ENCODE assay signal across 2 cellular contexts in the genomic region with DNA sequence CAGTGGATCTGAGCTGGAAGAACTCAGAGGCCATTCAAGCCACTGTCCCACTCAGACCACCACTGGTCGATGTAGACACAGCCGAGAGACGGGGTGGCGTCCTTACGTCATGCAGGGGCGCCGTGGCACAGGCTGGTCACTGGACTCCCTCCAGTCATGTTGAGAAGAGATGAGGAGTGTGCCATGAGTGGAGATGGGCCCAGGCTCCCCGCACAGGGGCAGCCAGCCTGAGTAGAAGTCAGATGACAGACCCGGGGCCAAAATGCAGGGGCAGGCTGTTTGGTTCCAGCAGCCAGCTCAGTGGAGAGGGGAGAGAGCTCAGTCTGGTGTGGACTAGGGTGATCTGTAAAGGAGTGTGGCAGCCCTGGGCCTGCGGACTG.
TF ChIP-seq lines count a peak whose summit lies in the region.

No MANE protein-coding gene starts in this region.

TF ChIP-seq in HCT116, 20 proteins besides CTCF, POLR2A, EP300 and RAD21 (continued from another document):
- TF ChIP-seq, protein P1, sequence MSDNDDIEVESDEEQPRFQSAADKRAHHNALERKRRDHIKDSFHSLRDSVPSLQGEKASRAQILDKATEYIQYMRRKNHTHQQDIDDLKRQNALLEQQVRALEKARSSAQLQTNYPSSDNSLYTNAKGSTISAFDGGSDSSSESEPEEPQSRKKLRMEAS (IDR thresholded peaks at IDR 0.05): no peak
- TF ChIP-seq EZH2phosphoT487 (IDR thresholded peaks at IDR 0.05; ENCODE audit: borderline replicate concordance) (no peak), JUND (IDR thresholded peaks at IDR 0.05) (no peak), SIN3A (IDR thresholded peaks at IDR 0.05; ENCODE audit: low read depth) (no peak)

TF ChIP-seq in WTC11, 78 proteins besides CTCF, POLR2A, EP300 and RAD21 (continued from another document):
- TF ChIP-seq, protein P2, sequence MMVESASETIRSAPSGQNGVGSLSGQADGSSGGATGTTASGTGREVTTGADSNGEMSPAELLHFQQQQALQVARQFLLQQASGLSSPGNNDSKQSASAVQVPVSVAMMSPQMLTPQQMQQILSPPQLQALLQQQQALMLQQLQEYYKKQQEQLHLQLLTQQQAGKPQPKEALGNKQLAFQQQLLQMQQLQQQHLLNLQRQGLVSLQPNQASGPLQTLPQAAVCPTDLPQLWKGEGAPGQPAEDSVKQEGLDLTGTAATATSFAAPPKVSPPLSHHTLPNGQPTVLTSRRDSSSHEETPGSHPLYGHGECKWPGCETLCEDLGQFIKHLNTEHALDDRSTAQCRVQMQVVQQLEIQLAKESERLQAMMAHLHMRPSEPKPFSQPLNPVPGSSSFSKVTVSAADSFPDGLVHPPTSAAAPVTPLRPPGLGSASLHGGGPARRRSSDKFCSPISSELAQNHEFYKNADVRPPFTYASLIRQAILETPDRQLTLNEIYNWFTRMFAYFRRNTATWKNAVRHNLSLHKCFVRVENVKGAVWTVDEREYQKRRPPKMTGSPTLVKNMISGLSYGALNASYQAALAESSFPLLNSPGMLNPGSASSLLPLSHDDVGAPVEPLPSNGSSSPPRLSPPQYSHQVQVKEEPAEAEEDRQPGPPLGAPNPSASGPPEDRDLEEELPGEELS (CRISPR knock-in tag; IDR thresholded peaks at IDR 0.05): no peak
- TF ChIP-seq MYBL2 (CRISPR knock-in tag; IDR thresholded peaks at IDR 0.05) (no peak), ESRRA (CRISPR knock-in tag; IDR thresholded peaks at IDR 0.05; ENCODE audit: borderline replicate concordance) (no peak), OVOL2 (CRISPR knock-in tag; IDR thresholded peaks at IDR 0.05; ENCODE audit: borderline replicate concordance) (no peak), ELF4 (CRISPR knock-in tag; IDR thresholded peaks at IDR 0.05; ENCODE audit: low read depth) (no peak), FOXK1 (CRISPR knock-in tag; IDR thresholded peaks at IDR 0.05) (no peak), HMGA2 (CRISPR knock-in tag; IDR thresholded peaks at IDR 0.05) (no peak), ZBTB21 (CRISPR knock-in tag; IDR thresholded peaks at IDR 0.05; ENCODE audit: borderline replicate concordance) (no peak), EMX1 (CRISPR knock-in tag; IDR thresholded peaks at IDR 0.05) (no peak)
- TF ChIP-seq, protein P3, sequence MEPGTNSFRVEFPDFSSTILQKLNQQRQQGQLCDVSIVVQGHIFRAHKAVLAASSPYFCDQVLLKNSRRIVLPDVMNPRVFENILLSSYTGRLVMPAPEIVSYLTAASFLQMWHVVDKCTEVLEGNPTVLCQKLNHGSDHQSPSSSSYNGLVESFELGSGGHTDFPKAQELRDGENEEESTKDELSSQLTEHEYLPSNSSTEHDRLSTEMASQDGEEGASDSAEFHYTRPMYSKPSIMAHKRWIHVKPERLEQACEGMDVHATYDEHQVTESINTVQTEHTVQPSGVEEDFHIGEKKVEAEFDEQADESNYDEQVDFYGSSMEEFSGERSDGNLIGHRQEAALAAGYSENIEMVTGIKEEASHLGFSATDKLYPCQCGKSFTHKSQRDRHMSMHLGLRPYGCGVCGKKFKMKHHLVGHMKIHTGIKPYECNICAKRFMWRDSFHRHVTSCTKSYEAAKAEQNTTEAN (CRISPR knock-in tag; IDR thresholded peaks at IDR 0.05): no peak
- TF ChIP-seq, protein P4, sequence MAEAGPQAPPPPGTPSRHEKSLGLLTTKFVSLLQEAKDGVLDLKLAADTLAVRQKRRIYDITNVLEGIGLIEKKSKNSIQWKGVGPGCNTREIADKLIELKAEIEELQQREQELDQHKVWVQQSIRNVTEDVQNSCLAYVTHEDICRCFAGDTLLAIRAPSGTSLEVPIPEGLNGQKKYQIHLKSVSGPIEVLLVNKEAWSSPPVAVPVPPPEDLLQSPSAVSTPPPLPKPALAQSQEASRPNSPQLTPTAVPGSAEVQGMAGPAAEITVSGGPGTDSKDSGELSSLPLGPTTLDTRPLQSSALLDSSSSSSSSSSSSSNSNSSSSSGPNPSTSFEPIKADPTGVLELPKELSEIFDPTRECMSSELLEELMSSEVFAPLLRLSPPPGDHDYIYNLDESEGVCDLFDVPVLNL (CRISPR knock-in tag; IDR thresholded peaks at IDR 0.05; ENCODE audit: borderline replicate concordance, low read depth): no peak
- TF ChIP-seq, protein P5, sequence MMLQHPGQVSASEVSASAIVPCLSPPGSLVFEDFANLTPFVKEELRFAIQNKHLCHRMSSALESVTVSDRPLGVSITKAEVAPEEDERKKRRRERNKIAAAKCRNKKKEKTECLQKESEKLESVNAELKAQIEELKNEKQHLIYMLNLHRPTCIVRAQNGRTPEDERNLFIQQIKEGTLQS (CRISPR knock-in tag; conservative IDR thresholded peaks at IDR 0.05): no peak
- TF ChIP-seq, protein P6, sequence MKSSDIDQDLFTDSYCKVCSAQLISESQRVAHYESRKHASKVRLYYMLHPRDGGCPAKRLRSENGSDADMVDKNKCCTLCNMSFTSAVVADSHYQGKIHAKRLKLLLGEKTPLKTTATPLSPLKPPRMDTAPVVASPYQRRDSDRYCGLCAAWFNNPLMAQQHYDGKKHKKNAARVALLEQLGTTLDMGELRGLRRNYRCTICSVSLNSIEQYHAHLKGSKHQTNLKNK (CRISPR knock-in tag; IDR thresholded peaks at IDR 0.05): no peak
